Comparison of ENCODE assay signal across 1 cellular context in the genomic region with DNA sequence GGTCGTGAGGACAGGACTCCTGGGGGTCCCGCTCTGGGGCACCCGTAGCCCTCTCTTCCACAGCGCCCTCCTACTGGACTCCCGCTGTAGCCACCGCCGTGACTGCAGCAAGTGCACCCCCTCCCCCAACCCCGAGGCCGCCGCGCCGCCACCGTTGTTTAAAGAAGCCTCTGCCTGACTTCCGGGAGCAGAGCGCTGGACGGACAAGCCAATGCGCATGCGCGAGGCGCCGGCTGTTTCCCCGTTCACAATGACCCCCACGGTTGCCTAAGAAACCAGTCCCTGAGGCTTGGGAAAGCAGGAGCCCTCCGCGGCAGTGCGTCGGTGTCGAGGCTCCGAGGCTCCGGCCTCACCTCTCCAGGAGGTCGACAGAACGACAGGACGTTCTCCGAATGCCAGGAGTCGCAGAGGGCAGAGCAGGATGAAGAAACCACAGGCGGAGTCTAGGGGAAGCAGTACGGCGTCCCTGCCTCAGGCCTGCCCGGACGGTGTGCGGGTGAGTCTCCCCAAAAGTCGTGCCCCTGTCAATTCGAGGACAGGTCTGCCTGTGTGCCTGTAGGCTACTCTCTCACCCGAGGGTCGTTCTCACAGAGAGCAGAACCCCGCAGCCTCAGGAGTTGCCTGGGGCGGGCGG.
TF ChIP-seq lines count a peak whose summit lies in the region.

No MANE protein-coding gene starts in this region.

TF ChIP-seq in GM23338, 12 proteins besides CTCF, POLR2A, EP300 and RAD21 (continued from another document):
- TF ChIP-seq EZH2 (IDR thresholded peaks at IDR 0.05; ENCODE audit: low read depth, unreplicated experiment) = no peak
- TF ChIP-seq EZH2phosphoT487 (IDR thresholded peaks at IDR 0.05; ENCODE audit: unreplicated experiment) = no peak
- no peak for TF ChIP-seq ZNF331 (CRISPR knock-in tag; IDR thresholded peaks at IDR 0.05; ENCODE audit: low read depth)
- no peak for TF ChIP-seq ZNF114 (CRISPR knock-in tag; IDR thresholded peaks at IDR 0.05)
- TF ChIP-seq ZNF462 (CRISPR knock-in tag; IDR thresholded peaks at IDR 0.05) = no peak
- TF ChIP-seq STAT1 (IDR thresholded peaks at IDR 0.05; ENCODE audit: unreplicated experiment) = no peak
